Comparison of ENCODE assay signal across 22 cellular contexts in the genomic region with DNA sequence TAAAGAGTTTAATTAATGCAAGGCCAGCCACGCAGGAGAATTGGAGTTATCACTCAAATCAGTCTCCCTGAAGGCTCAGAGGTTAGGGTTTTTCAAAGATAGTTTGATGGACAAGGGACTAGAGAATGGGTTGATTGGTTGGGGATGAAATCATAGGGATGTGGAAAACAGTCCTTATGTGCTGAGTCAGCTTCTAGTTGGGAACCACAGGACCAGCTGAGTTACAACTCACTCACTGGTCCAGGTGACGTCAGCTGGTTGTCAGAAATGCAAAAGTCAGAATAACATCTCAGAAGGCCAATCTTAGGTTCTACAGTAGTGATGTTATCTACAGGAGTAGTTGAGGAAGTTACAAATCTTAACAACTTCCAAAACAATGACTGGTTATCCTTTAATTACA. TPM values are rescaled to one million over a fixed set of nuclear protein-coding genes. Genes with fewer than 3 reads are reported as not detected.
A peak's percentile ranks its signal among the peaks of the same experiment; 100 is the strongest.
DNase-seq lines count a peak whose midpoint lies in the region; ATAC-seq, FAIRE-seq and TF ChIP-seq lines count a peak whose summit lies in the region.
"Had no signal": no experiment of that assay in that cellular context is flagged by ENCODE, and none has a peak within 500 bp of the region (broad histone marks: within the 10 kb centered on the region; RNA-seq: fewer than 3 reads in every experiment).

No MANE protein-coding gene starts in this region.

- H3K9ac ChIP-seq in keratinocyte (ENCODE audit: control insufficient read depth, extremely low read depth, insufficient read depth, low read length) = no peak overlapping the region
- H3K9ac ChIP-seq: KMS-11 had no signal

- H3K4me3 ChIP-seq in bronchial epithelial cell (ENCODE audit: low read depth, low read length) = no peak overlapping the region
- H3K4me3 ChIP-seq in keratinocyte (ENCODE audit: control insufficient read depth in 2 of 3, extremely low read depth in 1 of 3, insufficient read depth in 2 of 3, low read depth in 1 of 3, low read length in 3 of 3) = no peak overlapping the region
- H3K4me3 ChIP-seq: Peyer's patch, SJCRH30 had no signal

- no peak overlapping the region for H2AFZ ChIP-seq in keratinocyte (ENCODE audit: control insufficient read depth, low read length)

- no peaks in the 10 kb centered on the region for H3K9me1 ChIP-seq in keratinocyte (ENCODE audit: control insufficient read depth, extremely low read depth, insufficient read depth, low read length)

- no peaks in the 10 kb centered on the region for H3K79me2 ChIP-seq in keratinocyte (ENCODE audit: control insufficient read depth, insufficient read depth, low read length)

- ATAC-seq in HG03469 (IDR thresholded peaks at IDR 0.05; ENCODE audit: unreplicated experiment) = no peak
- ATAC-seq in HG02610 (IDR thresholded peaks at IDR 0.05; ENCODE audit: unreplicated experiment) = no peak
- ATAC-seq: HCT116 had no signal

- no peak overlapping the region for H3K4me2 ChIP-seq in keratinocyte (ENCODE audit: control insufficient read depth, extremely low read depth, insufficient read depth, low read depth, low read length)
- H3K4me2 ChIP-seq: KMS-11 had no signal

- peaks cover 8% of the 10 kb centered on the region for H3K36me3 ChIP-seq in bronchial epithelial cell (ENCODE audit: control insufficient read depth, insufficient read depth, low read length)
- no peaks in the 10 kb centered on the region for H3K36me3 ChIP-seq in keratinocyte (ENCODE audit: control insufficient read depth in 2 of 2, extremely low read depth in 1 of 2, insufficient read depth in 2 of 2, low read length in 2 of 2)
- H3K36me3 ChIP-seq: BE2C had no signal

- no peak overlapping the region for H3K27ac ChIP-seq in keratinocyte (ENCODE audit: control insufficient read depth, insufficient read depth, low read length)
- H3K27ac ChIP-seq: KMS-11, Peyer's patch, SJCRH30 had no signal

- no peaks in the 10 kb centered on the region for H3K9me3 ChIP-seq in keratinocyte (ENCODE audit: control insufficient read depth, low read depth, low read length)
- H3K9me3 ChIP-seq: BE2C, Peyer's patch, SJCRH30 had no signal

- no peaks in the 10 kb centered on the region for H3K27me3 ChIP-seq in bronchial epithelial cell (ENCODE audit: control insufficient read depth, insufficient read depth, low read length)
- no peaks in the 10 kb centered on the region for H3K27me3 ChIP-seq in keratinocyte (ENCODE audit: control insufficient read depth, extremely low read depth, insufficient read depth, low read length)
- H3K27me3 ChIP-seq: BE2C, Peyer's patch, SJCRH30 had no signal

- H3K4me1 ChIP-seq in keratinocyte (ENCODE audit: control insufficient read depth, extremely low read depth, insufficient read depth, low read length) = no peaks in the 10 kb centered on the region
- H3K4me1 ChIP-seq: BE2C, Peyer's patch, SJCRH30 had no signal

- H4K20me1 ChIP-seq in keratinocyte (ENCODE audit: control insufficient read depth, extremely low read depth, insufficient read depth, low read length) = no peaks in the 10 kb centered on the region

- TF ChIP-seq CTCF in bronchial epithelial cell (IDR thresholded peaks at IDR 0.05; ENCODE audit: insufficient read depth, low read length, severe bottlenecking) = no peak
- no peak for TF ChIP-seq CTCF in keratinocyte (optimal IDR thresholded peaks at IDR 0.05 in 1 of 3, IDR thresholded peaks at IDR 0.05 in 1 of 3, conservative IDR thresholded peaks at IDR 0.05 in 1 of 3; ENCODE audit: extremely low read depth in 1 of 3, insufficient read depth in 2 of 3, low read length in 3 of 3)

- FAIRE-seq in bronchial epithelial cell (lab: Jason Lieb, UNC) (peak; percentile 66), keratinocyte (lab: Jason Lieb, UNC) (peak; percentile 29)
- FAIRE-seq: GM12891 had no signal

- dilution Hi-C loops in keratinocyte (cut with MboI; ENCODE audit: extremely low pct_ligation_motif_present, low sequenced_read_pairs) = no loop called here

- DNase-seq in EH (ENCODE audit: low read depth) (peak; percentile 9), M059J (ENCODE audit: low read depth) (peak; percentile 8), bronchial epithelial cell (ENCODE audit: low read depth) (no peak), keratinocyte (ENCODE audit: low read depth, low spot score) (no peak), NCI-H345 treated with DMSO at 0.1 percent for 48 hours (lab: John Stamatoyannopoulos, UW; ENCODE audit: unreplicated experiment) (no peak), GM03348 (ENCODE audit: low spot score) (no peak)
- DNase-seq: BE2C; CD4-positive, CD25-positive, alpha-beta regulatory T cell; DMS79; NCI-H1105; NCI-H146; NCI-H2029 treated with DMSO at 0.1 percent for 48 hours; NCI-H2171; NCI-H345; NCI-H524 treated with DMSO at 0.1 percent for 48 hours; Peyer's patch; SJCRH30 had no signal

RNA-seq across cellular contexts. Expression of gene CPD, which starts 47.6 kb away (rescaled TPM):
- total RNA-seq in M059J (2014; rRNA removed; shearing (Covaris generic)) = 29.6 and 52.3 TPM in 2 replicates
- 164 and 284 TPM in 2 replicates for total RNA-seq in bronchial epithelial cell
- polyA plus RNA-seq in keratinocyte = 24.0 to 30.5 TPM (median 29.3 TPM) in 3 replicates
- polyA plus RNA-seq in keratinocyte (2011; ENCODE audit: low read depth) = 15.1 TPM
- 7.9 and 13.4 TPM in 2 replicates for polyA plus RNA-seq in keratinocyte (2011; cell fraction: cytosol; rRNA removed)
- polyA plus RNA-seq in keratinocyte (2011; cell fraction: nucleus; rRNA removed) = 29.4 and 38.1 TPM in 2 replicates
- polyA plus RNA-seq in keratinocyte (2012; ENCODE audit: low replicate concordance) = 13.4 and 25.3 TPM in 2 replicates
- polyA minus RNA-seq in keratinocyte = 35.1 to 116 TPM (median 83.6 TPM) in 3 replicates
- polyA minus RNA-seq in keratinocyte (2011; cell fraction: cytosol; rRNA and poly(A)+ RNA removed) = 32.0 TPM
- polyA minus RNA-seq in keratinocyte (2011; cell fraction: nucleus; rRNA and poly(A)+ RNA removed) = 87.4 and 186 TPM in 2 replicates

RNA-seq across cellular contexts. Expression of gene GOSR1, which starts 50.9 kb away (rescaled TPM):
- total RNA-seq in M059J (2014; rRNA removed; shearing (Covaris generic)) = 31.5 and 59.5 TPM in 2 replicates
- total RNA-seq in bronchial epithelial cell = 18.3 and 38.7 TPM in 2 replicates
- polyA plus RNA-seq in keratinocyte = 17.3 to 32.6 TPM (median 24.5 TPM) in 3 replicates
- 47.2 TPM for polyA plus RNA-seq in keratinocyte (2011; ENCODE audit: low read depth)
- 16.2 and 26.6 TPM in 2 replicates for polyA plus RNA-seq in keratinocyte (2011; cell fraction: cytosol; rRNA removed)
- polyA plus RNA-seq in keratinocyte (2011; cell fraction: nucleus; rRNA removed) = 21.7 and 31.3 TPM in 2 replicates
- 25.4 and 32.3 TPM in 2 replicates for polyA plus RNA-seq in keratinocyte (2012; ENCODE audit: low replicate concordance)
- polyA minus RNA-seq in keratinocyte = 10.5 to 52.7 TPM (median 16.9 TPM) in 3 replicates
- 10.9 TPM for polyA minus RNA-seq in keratinocyte (2011; cell fraction: cytosol; rRNA and poly(A)+ RNA removed)
- 10.7 and 27.8 TPM in 2 replicates for polyA minus RNA-seq in keratinocyte (2011; cell fraction: nucleus; rRNA and poly(A)+ RNA removed)

Comparison
In these comparisons a context has a peak if more than half of its experiments do, and no peak if none do; other contexts are left out.
1. DNase-seq: peak in EH (single experiment) and M059J (single experiment); none in bronchial epithelial cell (single experiment), keratinocyte (single experiment), NCI-H345 treated with DMSO at 0.1 percent for 48 hours (single experiment) and GM03348 (single experiment).